13 cellular contexts compared by ENCODE assay signal in the genomic region with DNA sequence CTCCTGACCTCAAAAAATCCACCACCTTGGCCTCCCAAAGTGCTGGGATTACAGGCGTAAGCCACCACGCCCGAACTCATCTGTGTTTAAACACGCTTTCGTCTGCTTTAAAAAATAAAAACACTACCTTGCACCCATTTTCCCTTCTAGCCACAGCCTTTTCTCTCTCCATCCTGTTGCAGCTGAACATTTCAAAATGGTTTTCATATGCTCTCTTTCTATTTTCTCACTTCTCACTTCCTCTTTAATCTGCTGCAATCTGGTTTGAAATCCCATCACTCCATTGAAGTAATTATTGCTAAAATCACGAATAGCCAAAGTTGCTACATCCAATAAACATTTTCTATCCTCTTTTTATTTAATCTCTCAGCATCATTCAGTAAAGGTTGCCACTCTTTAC.
A peak's percentile ranks its signal among the peaks of the same experiment; 100 is the strongest.
DNase-seq lines count a peak whose midpoint lies in the region; ATAC-seq, FAIRE-seq and TF ChIP-seq lines count a peak whose summit lies in the region.
"Had no signal": no experiment of that assay in that cellular context is flagged by ENCODE, and none has a peak within 500 bp of the region (broad histone marks: within the 10 kb centered on the region; RNA-seq: fewer than 3 reads in every experiment).

No MANE protein-coding gene starts in this region.

- no peak for TF ChIP-seq POLR2A in GM12892 (IDR thresholded peaks at IDR 0.05; ENCODE audit: low read depth, low read length)

- ATAC-seq in GM21381 (IDR thresholded peaks at IDR 0.05; ENCODE audit: unreplicated experiment) (peak; percentile 54), HG02970 (IDR thresholded peaks at IDR 0.05; ENCODE audit: low FRiP score, unreplicated experiment) (peak; percentile 54)
- ATAC-seq in natural killer cell treated with Interleukin-12 subunit alpha and Interleukin-12 subunit beta and Interleukin-15 and Interleukin-18, amount 100 ng/mL, for 72 hours: no peak

- peaks cover 4% of the 10 kb centered on the region for H3K9me3 Mint-ChIP-seq in natural killer cell treated with Interleukin-12 subunit alpha and Interleukin-12 subunit beta and Interleukin-15 and Interleukin-18, amount 100 ng/mL, for 72 hours

- H3K4me1 Mint-ChIP-seq in natural killer cell treated with Interleukin-12 subunit alpha and Interleukin-12 subunit beta and Interleukin-15 and Interleukin-18, amount 100 ng/mL, for 72 hours (ENCODE audit: low read depth in 2 of 2): peaks cover 2 to 4% of the 10 kb centered on the region in 2 donors

- H3K36me3 Mint-ChIP-seq in natural killer cell treated with Interleukin-12 subunit alpha and Interleukin-12 subunit beta and Interleukin-15 and Interleukin-18, amount 100 ng/mL, for 72 hours: no peaks in the 10 kb centered on the region

- FAIRE-seq in GM18507 (lab: Jason Lieb, UNC): peak; percentile 59
- FAIRE-seq in GM12892 (lab: Jason Lieb, UNC): no peak

- H3K4me3 Mint-ChIP-seq in natural killer cell treated with Interleukin-12 subunit alpha and Interleukin-12 subunit beta and Interleukin-15 and Interleukin-18, amount 100 ng/mL, for 72 hours: no peak overlapping the region

- no peak for DNase-seq in GM18507 (ENCODE audit: extremely low spot score, insufficient read length, low read depth)
- peak; percentile 13 for DNase-seq in NAMALWA (ENCODE audit: low spot score)
- no peak for DNase-seq in GM12892 (ENCODE audit: insufficient read length)
- no peak for DNase-seq in OCI-M2 (lab: John Stamatoyannopoulos, UW; ENCODE audit: unreplicated experiment)
- DNase-seq in NCI-H82 treated with DMSO at 0.1 percent for 48 hours (lab: John Stamatoyannopoulos, UW; ENCODE audit: unreplicated experiment): no peak
- no peak for DNase-seq in natural killer cell treated with Interleukin-12 subunit alpha and Interleukin-12 subunit beta and Interleukin-15 and Interleukin-18, amount 100 ng/mL, for 72 hours (ENCODE audit: low spot score)
- DNase-seq: activated CD4-positive, CD25-positive, alpha-beta regulatory T cell treated with anti-CD3 and anti-CD28 coated beads, Interleukin-2, amount 50 U/mL, for 72 hours; DMS153; NCI-H1105 treated with DMSO at 0.1 percent for 48 hours; stimulated activated CD4-positive, alpha-beta T cell treated with anti-CD3 and anti-CD28 coated beads, Interleukin-2, amount 100 ng/mL, for 24 hours had no signal

- peaks cover 24 to 40% of the 10 kb centered on the region in 2 donors for H3K27me3 Mint-ChIP-seq in natural killer cell treated with Interleukin-12 subunit alpha and Interleukin-12 subunit beta and Interleukin-15 and Interleukin-18, amount 100 ng/mL, for 72 hours

- H3K27ac Mint-ChIP-seq in natural killer cell treated with Interleukin-12 subunit alpha and Interleukin-12 subunit beta and Interleukin-15 and Interleukin-18, amount 100 ng/mL, for 72 hours: no peak overlapping the region
- H3K27ac Mint-ChIP-seq: progenitor cell of endocrine pancreas had no signal

Comparison
In these comparisons a context has a peak if more than half of its experiments do, and no peak if none do; other contexts are left out.
1. ATAC-seq: peak in GM21381 (single experiment) and HG02970 (single experiment); none in natural killer cell treated with Interleukin-12 subunit alpha and Interleukin-12 subunit beta and Interleukin-15 and Interleukin-18, amount 100 ng/mL, for 72 hours (0 of 2).